ENCODE assay signal across 1 cellular context in genomic region chr11:122068096-122068495, GRCh38.
TF ChIP-seq lines count a peak whose summit lies in the region.

No MANE protein-coding gene starts in this region.

TF ChIP-seq in GM23338, 12 proteins besides CTCF, POLR2A, EP300 and RAD21 (continued from another document):
- TF ChIP-seq REST (IDR thresholded peaks at IDR 0.05; ENCODE audit: unreplicated experiment) (no peak), EZH2phosphoT487 (IDR thresholded peaks at IDR 0.05; ENCODE audit: unreplicated experiment) (no peak)
